In genomic region chr14:76920572-76921175, GRCh38 we compare ENCODE assay signal across 8 cellular contexts.
A peak's percentile ranks its signal among the peaks of the same experiment; 100 is the strongest.
DNase-seq lines count a peak whose midpoint lies in the region; ATAC-seq, FAIRE-seq and TF ChIP-seq lines count a peak whose summit lies in the region.

No MANE protein-coding gene starts in this region.

- no peak overlapping the region for H2AFZ ChIP-seq in neuron (ENCODE audit: low read depth, low read length)

- H3K27me3 ChIP-seq in brain microvascular endothelial cell (replicated peaks) = no peaks in the 10 kb centered on the region
- no peaks in the 10 kb centered on the region for H3K27me3 ChIP-seq in neuron (ENCODE audit: insufficient read depth, low read length)

- H3K9me3 ChIP-seq in neuron (ENCODE audit: low read length) = no peaks in the 10 kb centered on the region

- H3K36me3 ChIP-seq in brain microvascular endothelial cell (replicated peaks) = no peaks in the 10 kb centered on the region
- H3K36me3 ChIP-seq in neuron (ENCODE audit: insufficient read depth, low read length) = no peaks in the 10 kb centered on the region

- DNase-seq in D721Med (ENCODE audit: insufficient read length, low spot score) = peak; percentile 70
- peak; percentile 25 for DNase-seq in NCI-H2029 (lab: John Stamatoyannopoulos, UW)
- no peak for DNase-seq in brain microvascular endothelial cell
- DNase-seq in HPDE6-E6E7 (ENCODE audit: extremely low spot score) = no peak
- DNase-seq in kidney glomerular epithelial cell (lab: John Stamatoyannopoulos, UW) = no peak

- peak overlapping the region; percentile 97 for H3K27ac ChIP-seq in brain microvascular endothelial cell

- FAIRE-seq in D721Med (lab: Jason Lieb, UNC) = no peak

- ATAC-seq in HG03521 (IDR thresholded peaks at IDR 0.05; ENCODE audit: unreplicated experiment) = no peak
- no peak for ATAC-seq in HG03025 (IDR thresholded peaks at IDR 0.05; ENCODE audit: low FRiP score, unreplicated experiment)

- TF ChIP-seq CTCF in D721Med (IDR thresholded peaks at IDR 0.05; ENCODE audit: insufficient read depth, missing control alignments) (no peak), brain microvascular endothelial cell (IDR thresholded peaks at IDR 0.05; ENCODE audit: low read depth, low read length, missing control alignments) (no peak)

- no peak overlapping the region for H3K4me3 ChIP-seq in brain microvascular endothelial cell (ENCODE audit: low read depth, low read length)
- H3K4me3 ChIP-seq in neuron (ENCODE audit: low read length) = peak overlapping the region; percentile 15

- H3K4me1 ChIP-seq in neuron (ENCODE audit: insufficient read depth, low read length) = peaks cover 92% of the 10 kb centered on the region

- in situ Hi-C loops in brain microvascular endothelial cell (cut with HindIII; ENCODE audit: low pct_ligation_motif_present, low sequenced_read_pairs) = no loop called here

Comparison
In these comparisons a context has a peak if more than half of its experiments do, and no peak if none do; other contexts are left out.
1. DNase-seq: peak in D721Med (single experiment) and NCI-H2029 (single experiment); none in brain microvascular endothelial cell (single experiment), HPDE6-E6E7 (single experiment) and kidney glomerular epithelial cell (single experiment).